ENCODE assay signal across 8 cellular contexts in genomic region chr10:114304017-114304565, GRCh38.
DNase-seq lines count a peak whose midpoint lies in the region; FAIRE-seq and TF ChIP-seq lines count a peak whose summit lies in the region.

No MANE protein-coding gene starts in this region.

- TF ChIP-seq POLR2A in H54 (IDR thresholded peaks at IDR 0.05; ENCODE audit: low read depth, low read length) (no peak), testis (IDR thresholded peaks at IDR 0.05) (no peak)

- peaks cover 11% of the 10 kb centered on the region for H3K4me1 Mint-ChIP-seq in activated naive CD4-positive, alpha-beta T cell treated with anti-CD3 and anti-CD28 coated beads, Interleukin-2, amount 50 U/mL, for 24 hours
- H3K4me1 Mint-ChIP-seq in glutamatergic neuron (ENCODE audit: low read depth, unreplicated experiment) = peaks cover 4% of the 10 kb centered on the region

- H3K27ac ChIP-seq in SJSA1 = 0 out of 2 replicates have a peak overlapping the region, but pooled peaks have one; percentile 6
- peak overlapping the region; percentile 1 for H3K27ac ChIP-seq in osteoblast (ENCODE audit: low read depth, low read length)
- H3K27ac ChIP-seq in testis = no peak overlapping the region

- peak overlapping the region; percentile 71 for H3K4me2 ChIP-seq in osteoblast (ENCODE audit: insufficient read depth, low read length)

- H2AFZ ChIP-seq in osteoblast (ENCODE audit: low read length) = peak overlapping the region; percentile 36

- H3K4me3 Mint-ChIP-seq in activated naive CD4-positive, alpha-beta T cell treated with anti-CD3 and anti-CD28 coated beads, Interleukin-2, amount 50 U/mL, for 24 hours = peak overlapping the region; percentile 98
- peak overlapping the region; percentile 92 for H3K4me3 Mint-ChIP-seq in glutamatergic neuron (ENCODE audit: unreplicated experiment)

- H3K9me3 ChIP-seq in ES-I3 (ENCODE audit: control insufficient read depth, insufficient read depth, low read length) (no peaks in the 10 kb centered on the region), SJSA1 (replicated peaks) (no peaks in the 10 kb centered on the region), osteoblast (ENCODE audit: low read depth, low read length) (no peaks in the 10 kb centered on the region), testis (no peaks in the 10 kb centered on the region)

- H3K9me3 Mint-ChIP-seq in activated naive CD4-positive, alpha-beta T cell treated with anti-CD3 and anti-CD28 coated beads, Interleukin-2, amount 50 U/mL, for 24 hours = no peaks in the 10 kb centered on the region
- peaks cover 2% of the 10 kb centered on the region for H3K9me3 Mint-ChIP-seq in glutamatergic neuron (ENCODE audit: unreplicated experiment)

- no peak for FAIRE-seq in H54 (lab: Jason Lieb, UNC)

- peak overlapping the region; percentile 79 for H3K27ac Mint-ChIP-seq in activated naive CD4-positive, alpha-beta T cell treated with anti-CD3 and anti-CD28 coated beads, Interleukin-2, amount 50 U/mL, for 24 hours
- peak overlapping the region; percentile 73 for H3K27ac Mint-ChIP-seq in glutamatergic neuron (ENCODE audit: unreplicated experiment)

- no peaks in the 10 kb centered on the region; the same call in 1 of the 2 replicates for H3K4me1 ChIP-seq in ES-I3 (ENCODE audit: insufficient read depth, low read length)
- H3K4me1 ChIP-seq in SJSA1 (replicated peaks) = peaks cover 22% of the 10 kb centered on the region
- peaks cover 24% of the 10 kb centered on the region for H3K4me1 ChIP-seq in osteoblast (ENCODE audit: insufficient read depth, low read length)
- peaks cover 10% of the 10 kb centered on the region for H3K4me1 ChIP-seq in testis

- no peaks in the 10 kb centered on the region for H3K27me3 Mint-ChIP-seq in activated naive CD4-positive, alpha-beta T cell treated with anti-CD3 and anti-CD28 coated beads, Interleukin-2, amount 50 U/mL, for 24 hours
- peaks cover 9% of the 10 kb centered on the region for H3K27me3 Mint-ChIP-seq in glutamatergic neuron (ENCODE audit: unreplicated experiment)

- H3K4me3 ChIP-seq in SJSA1 = peak overlapping the region; percentile 15
- peak overlapping the region; percentile 7 for H3K4me3 ChIP-seq in osteoblast (ENCODE audit: insufficient read depth, low read length)
- H3K4me3 ChIP-seq in testis = no peak overlapping the region

- H3K27me3 ChIP-seq in SJSA1 (replicated peaks) (no peaks in the 10 kb centered on the region), osteoblast (ENCODE audit: insufficient read depth, low read length) (peaks cover 10% of the 10 kb centered on the region), testis (no peaks in the 10 kb centered on the region)

- peaks cover 1% of the 10 kb centered on the region for H3K36me3 Mint-ChIP-seq in activated naive CD4-positive, alpha-beta T cell treated with anti-CD3 and anti-CD28 coated beads, Interleukin-2, amount 50 U/mL, for 24 hours
- no peaks in the 10 kb centered on the region for H3K36me3 Mint-ChIP-seq in glutamatergic neuron (ENCODE audit: unreplicated experiment)

- H3K9ac ChIP-seq in ES-I3 (ENCODE audit: low read depth, low read length) = peak overlapping the region; percentile 44; the same call in 1 of the 2 replicates

- intact Hi-C loops in testis (cut with DNase I; ENCODE audit: low total_unique reads) = loop anchor here (10.0 kb wide), 2 partner anchors 101 to 131 kb away; partner anchors contain the start of gene AFAP1L2

- no peaks in the 10 kb centered on the region for H3K79me2 ChIP-seq in osteoblast (ENCODE audit: insufficient read depth, low read length)

- H3K36me3 ChIP-seq in ES-I3 (ENCODE audit: insufficient read depth, low read length) = no peaks in the 10 kb centered on the region
- no peaks in the 10 kb centered on the region for H3K36me3 ChIP-seq in SJSA1
- no peaks in the 10 kb centered on the region for H3K36me3 ChIP-seq in osteoblast (ENCODE audit: insufficient read depth, low read length)
- H3K36me3 ChIP-seq in testis (ENCODE audit: low read depth, missing control alignments) = no peaks in the 10 kb centered on the region

- 3% methylated on average over 14 of the region's 14 CpGs for WGBS in testis, 2 donors

- no peaks in the 10 kb centered on the region for H4K20me1 ChIP-seq in osteoblast (ENCODE audit: insufficient read depth, low read length)

- peak; percentile 68 for TF ChIP-seq CTCF in LNCAP (IDR thresholded peaks at IDR 0.05)
- TF ChIP-seq CTCF in glutamatergic neuron (IDR thresholded peaks at IDR 0.05; ENCODE audit: partially characterized antibody, unreplicated experiment) = peak; percentile 72
- TF ChIP-seq CTCF in osteoblast (IDR thresholded peaks at IDR 0.05; ENCODE audit: extremely low read depth, low read depth, low read length) = peak; percentile 81
- TF ChIP-seq CTCF in testis (IDR thresholded peaks at IDR 0.05) = peak; percentile 67 to 81 (median 70)

- DNase-seq in H54 (ENCODE audit: insufficient read length, low spot score) = peak; percentile 51
- peak; percentile 85 to 92 for DNase-seq in SJSA1 (ENCODE audit: low read depth in 1 of 2, low spot score in 2 of 2)
- DNase-seq in glutamatergic neuron = peak; percentile 87
- peak; percentile 88 for DNase-seq in osteoblast (ENCODE audit: insufficient read length, low spot score, missing footprints)
- DNase-seq in testis = peak; percentile 91

Comparison
In these comparisons a context has a peak if more than half of its experiments do, and no peak if none do; other contexts are left out.
1. H3K27ac ChIP-seq: peak in SJSA1 (single experiment) and osteoblast (single experiment); none in testis (0 of 2).
2. H3K4me3 ChIP-seq: peak in SJSA1 (single experiment) and osteoblast (single experiment); none in testis (0 of 2).
3. Peak in every context shown above with its lines, with median percentiles within 50 percentile points of each other: DNase-seq and CTCF ChIP-seq.